ENCODE assay signal across 22 cellular contexts in the genomic region with DNA sequence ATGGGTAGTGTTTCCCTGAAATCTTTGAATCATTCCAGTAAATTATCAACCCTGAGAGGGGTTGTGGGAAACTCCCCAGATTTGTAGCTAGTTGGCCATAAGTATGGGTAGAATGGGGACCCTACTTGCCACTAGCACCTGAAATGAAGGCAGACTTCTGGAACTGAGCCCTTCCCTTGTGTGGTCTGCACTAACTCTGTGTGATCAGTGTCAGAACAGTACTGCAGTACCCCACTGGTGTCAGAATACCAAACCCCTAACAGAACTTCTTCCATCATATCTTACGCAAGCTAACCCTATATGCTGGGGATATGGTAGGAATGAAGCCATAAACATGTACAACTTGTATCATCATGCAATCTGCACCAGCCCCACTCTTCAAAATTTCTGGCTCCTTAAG. TPM values are rescaled to one million over a fixed set of nuclear protein-coding genes. Genes with fewer than 3 reads are reported as not detected.
A peak's percentile ranks its signal among the peaks of the same experiment; 100 is the strongest.
DNase-seq lines count a peak whose midpoint lies in the region; ATAC-seq, FAIRE-seq and TF ChIP-seq lines count a peak whose summit lies in the region.
"Had no signal": no experiment of that assay in that cellular context is flagged by ENCODE, and none has a peak within 500 bp of the region (broad histone marks: within the 10 kb centered on the region; RNA-seq: fewer than 3 reads in every experiment).

No MANE protein-coding gene starts in this region.

- DNase-seq in DMS 273 (lab: John Stamatoyannopoulos, UW; ENCODE audit: unreplicated experiment) (peak; percentile 6), DMS 273 treated with DMSO at 0.1 percent for 48 hours (lab: John Stamatoyannopoulos, UW) (no peak), GM12878 (ENCODE audit: low read depth, low spot score) (no peak), natural killer cell (no peak), EL (no peak), NCI-H187 treated with DMSO at 0.1 percent for 48 hours (lab: John Stamatoyannopoulos, UW) (no peak)
- no peak for DNase-seq in CD4-positive, CD25-positive, alpha-beta regulatory T cell
- DNase-seq: BE2C; DMS53; GOT3; NCI-H2029 treated with DMSO at 0.1 percent for 48 hours; NCI-H446 treated with DMSO at 0.1 percent for 48 hours; NCI-H526; NCI-H82; NK-92 treated with Interleukin-12 subunit alpha and Interleukin-12 subunit beta, amount 100 ng/mL, for 24 hours; Right ventricle myocardium superior; RPMI8226 had no signal

- H3K27ac ChIP-seq in CD4-positive, CD25-positive, alpha-beta regulatory T cell (ENCODE audit: insufficient read depth, low read length, poor library complexity, severe bottlenecking) = no peak overlapping the region
- no peak overlapping the region for H3K27ac ChIP-seq in GM12878 (ENCODE audit: control insufficient read depth, insufficient read depth)
- H3K27ac ChIP-seq: 22Rv1, SJSA1 had no signal

- TF ChIP-seq RAD21 in GM12878 (IDR thresholded peaks at IDR 0.05; ENCODE audit: insufficient read depth, low read depth, low read length) = no peak

- H3K4me1 Mint-ChIP-seq in CD4-positive, CD25-positive, alpha-beta regulatory T cell = peaks cover 38 to 81% (median 66%) of the 10 kb centered on the region in 4 donors
- H3K4me1 Mint-ChIP-seq in natural killer cell = peaks cover 58 to 61% of the 10 kb centered on the region in 2 donors

- no peak overlapping the region for H3K4me3 Mint-ChIP-seq in CD4-positive, CD25-positive, alpha-beta regulatory T cell
- H3K4me3 Mint-ChIP-seq in natural killer cell = no peak overlapping the region
- H3K4me3 Mint-ChIP-seq: IgD-negative memory B cell had no signal

- WGBS in GM12878 (ENCODE audit: insufficient coverage, insufficient replicate concordance, low lambda C conversion rate, missing lambda C conversion rate) = 96% methylated on average over 1 of the region's 1 CpG

- peaks cover 4% of the 10 kb centered on the region for H3K36me3 Mint-ChIP-seq in CD4-positive, CD25-positive, alpha-beta regulatory T cell
- no peaks in the 10 kb centered on the region for H3K36me3 Mint-ChIP-seq in natural killer cell

- H3K27me3 ChIP-seq in CD4-positive, CD25-positive, alpha-beta regulatory T cell (ENCODE audit: control insufficient read depth, insufficient read depth, low read length) = no peaks in the 10 kb centered on the region
- no peaks in the 10 kb centered on the region for H3K27me3 ChIP-seq in GM12878 (replicated peaks in 1 of 2; ENCODE audit: control insufficient read depth in 2 of 2, insufficient read depth in 2 of 2, low read length in 1 of 2)
- H3K27me3 ChIP-seq: BE2C, SJSA1 had no signal

- H3K4me1 ChIP-seq in CD4-positive, CD25-positive, alpha-beta regulatory T cell (ENCODE audit: control insufficient read depth, insufficient read depth, low read length, poor library complexity, severe bottlenecking) = peaks cover 20% of the 10 kb centered on the region
- peaks cover 16% of the 10 kb centered on the region for H3K4me1 ChIP-seq in GM12878 (ENCODE audit: control insufficient read depth, insufficient read depth, low read length)
- H3K4me1 ChIP-seq: BE2C, SJSA1 had no signal

- no TSS peak for BruUV-seq in GM12878 (replicated peaks; lab: Mats Ljungman, UMichigan)

- peak overlapping the region in 2 of 3 donors; percentile 9 to 26 for H3K27ac Mint-ChIP-seq in CD4-positive, CD25-positive, alpha-beta regulatory T cell
- peak overlapping the region; percentile 41 to 52 for H3K27ac Mint-ChIP-seq in natural killer cell

- in situ Hi-C loops in GM12878 (cut with MboI) = no loop called here

- POLR2A ChIA-PET in GM12878 (lab: Charles Lee) = interaction anchor here (0.6 to 1.4 kb wide), 2 partner anchors 10 to 11 kb away, joined by 5 to 6 read pairs; no protein-coding TSS in a partner anchor

- CTCF ChIA-PET in GM12878 (lab: Yijun Ruan, JAX) = interaction anchor here (0.7 to 1.0 kb wide), 3 partner anchors 11 to 532 kb away, joined by 3 to 5 read pairs (median 3); no protein-coding TSS in a partner anchor

- H3K79me2 ChIP-seq in GM12878 (ENCODE audit: control insufficient read depth, insufficient read depth, low read length) = peaks cover 71% of the 10 kb centered on the region

- no peak overlapping the region for H3K9ac ChIP-seq in GM12878 (ENCODE audit: control insufficient read depth, insufficient read depth, low read length)

- TF ChIP-seq POLR2A in GM12878 (IDR thresholded peaks at IDR 0.05; ENCODE audit: low read depth, low read length) = no peak

- peaks cover 4% of the 10 kb centered on the region for H3K36me3 ChIP-seq in CD4-positive, CD25-positive, alpha-beta regulatory T cell (ENCODE audit: control insufficient read depth, insufficient read depth, low read length)
- no peaks in the 10 kb centered on the region; a peak in 1 of 4 replicates for H3K36me3 ChIP-seq in GM12878 (ENCODE audit: control insufficient read depth in 2 of 2, insufficient read depth in 2 of 2, low read length in 1 of 2)
- H3K36me3 ChIP-seq: BE2C, SJSA1 had no signal

- no peaks in the 10 kb centered on the region for H3K9me3 Mint-ChIP-seq in CD4-positive, CD25-positive, alpha-beta regulatory T cell
- H3K9me3 Mint-ChIP-seq in natural killer cell = no peaks in the 10 kb centered on the region

- H2AFZ ChIP-seq in GM12878 (ENCODE audit: control insufficient read depth, low read depth, low read length) = no peak overlapping the region

- SMC1A ChIA-PET in GM12878 (lab: Charles Lee; ENCODE audit: uncharacterized antibody, unreplicated experiment) = interaction anchor here (0.6 to 1.3 kb wide), 2 partner anchors 19 to 29 kb away, joined by 3 read pairs; no protein-coding TSS in a partner anchor

- TF ChIP-seq CTCF in GM12878 (IDR thresholded peaks at IDR 0.05 in 2 of 3, conservative IDR thresholded peaks at IDR 0.05 in 1 of 3; ENCODE audit: control insufficient read depth in 2 of 3, extremely low read depth in 1 of 3, insufficient read depth in 1 of 3, low read depth in 3 of 3, low read length in 3 of 3) = no peak
- TF ChIP-seq CTCF in natural killer cell (IDR thresholded peaks at IDR 0.05) = no peak

- no peaks in the 10 kb centered on the region for H3K27me3 Mint-ChIP-seq in CD4-positive, CD25-positive, alpha-beta regulatory T cell
- no peaks in the 10 kb centered on the region for H3K27me3 Mint-ChIP-seq in natural killer cell (ENCODE audit: low read depth in 2 of 2)
- H3K27me3 Mint-ChIP-seq: IgD-negative memory B cell had no signal

- FAIRE-seq in GM12878 (lab: Jason Lieb, UNC) = no peak
- FAIRE-seq: G401.6 had no signal

- no peak overlapping the region for H3K4me3 ChIP-seq in CD4-positive, CD25-positive, alpha-beta regulatory T cell (ENCODE audit: low read depth, low read length)
- H3K4me3 ChIP-seq in GM12878 = no peak overlapping the region
- H3K4me3 ChIP-seq: SJSA1 had no signal

- TF ChIP-seq EP300 in GM12878 (IDR thresholded peaks at IDR 0.05; ENCODE audit: borderline replicate concordance in 1 of 2, control insufficient read depth in 1 of 2, low read depth in 2 of 2, low read length in 2 of 2) = no peak

- no peak overlapping the region for H3K4me2 ChIP-seq in GM12878 (ENCODE audit: control insufficient read depth, insufficient read depth)

- RAD21 ChIA-PET in GM12878 (lab: Charles Lee; ENCODE audit: unreplicated experiment) = interaction anchor here (1.0 kb wide), 1 partner anchor 50 kb away, joined by 3 read pairs; no protein-coding TSS in a partner anchor

- intact Hi-C loops in GM12878 (cut with micrococcal nuclease; ENCODE audit: unreplicated experiment) = no loop called here
- intact Hi-C loops in natural killer cell (cut with micrococcal nuclease) = no loop called here

- H4K20me1 ChIP-seq in GM12878 (ENCODE audit: control insufficient read depth, insufficient read depth) = no peaks in the 10 kb centered on the region

- ATAC-seq in CD4-positive, CD25-positive, alpha-beta regulatory T cell (ENCODE audit: low read depth in 2 of 2) = no peak
- peak; percentile 27; the same call in 2 of the 3 replicates for ATAC-seq in GM12878
- peak in 1 of 3 donors; percentile 17 for ATAC-seq in natural killer cell
- no peak for ATAC-seq in GM18520 (IDR thresholded peaks at IDR 0.05; ENCODE audit: unreplicated experiment)

- no peaks in the 10 kb centered on the region for H3K9me3 ChIP-seq in CD4-positive, CD25-positive, alpha-beta regulatory T cell (ENCODE audit: control insufficient read depth in 2 of 2, low read length in 2 of 2)
- no peaks in the 10 kb centered on the region for H3K9me3 ChIP-seq in GM12878 (replicated peaks; ENCODE audit: control insufficient read depth, insufficient read depth, low read length)
- H3K9me3 ChIP-seq: BE2C, SJSA1 had no signal

RNA-seq across cellular contexts. Expression of a gene that starts 50.8 kb away (rescaled TPM):
- total RNA-seq in CD4-positive, CD25-positive, alpha-beta regulatory T cell = 121 TPM
- polyA plus RNA-seq in CD4-positive, CD25-positive, alpha-beta regulatory T cell = 100 to 1,000 TPM in 1 of 4 donors, 10 to 100 TPM in 3; 94.0 to 123 (median 97.6) TPM
- 143 TPM in 2 replicates for total RNA-seq in GM12878 (2013; cell fraction: nucleolus; rRNA removed)
- total RNA-seq in GM12878 (2014; rRNA removed) = 51.1 and 60.9 TPM in 2 replicates
- 58.4 and 59.1 TPM in 2 replicates for total RNA-seq in GM12878 (2014; rRNA removed; fragmentation: Illumina TruSeq; extraction: Trizol)
- total RNA-seq in GM12878 (2021) = 50.3 and 51.4 TPM in 2 replicates
- polyA plus RNA-seq in GM12878 (2011; ENCODE audit: low read depth) = 24.0 TPM
- polyA plus RNA-seq in GM12878 (2011; rRNA removed) = 31.2 and 40.8 TPM in 2 replicates
- polyA plus RNA-seq in GM12878 (2011; cell fraction: cytosol; rRNA removed) = 17.5 and 17.8 TPM in 2 replicates
- 23.9 and 24.0 TPM in 2 replicates for polyA plus RNA-seq in GM12878 (2011; cell fraction: nucleus; rRNA removed)
- polyA plus RNA-seq in GM12878 (2012) = 41.1 and 45.6 TPM in 2 replicates
- polyA plus RNA-seq in GM12878 (2014; fragmentation: Illumina TruSeq; extraction: Trizol) = 63.0 and 76.7 TPM in 2 replicates
- 10 to 100 TPM; 48.7 to 50.3 TPM for polyA plus RNA-seq in GM12878 (2014; fragmentation: Nextera tagmentation; extraction: Ambion mirVana)
- 35.8 and 40.1 TPM in 2 replicates for polyA plus RNA-seq in GM12878 (2014; rRNA removed)
- polyA plus RNA-seq in GM12878 (2016; fragmentation: Nextera tagmentation; extraction: Ambion mirVana) = 10 to 100 TPM; 70.4 to 73.2 TPM
- 26.3 and 27.4 TPM in 2 replicates for polyA minus RNA-seq in GM12878 (2011; rRNA and poly(A)+ RNA removed)
- 12.3 and 13.4 TPM in 2 replicates for polyA minus RNA-seq in GM12878 (2011; cell fraction: cytosol; rRNA and poly(A)+ RNA removed)
- polyA minus RNA-seq in GM12878 (2011; cell fraction: nucleus; rRNA and poly(A)+ RNA removed) = 24.5 and 29.0 TPM in 2 replicates
- total RNA-seq in natural killer cell = 100 to 1,000 TPM in 2 of 3 donors, 10 to 100 TPM in 1; 94.8 to 116 (median 113) TPM
